Comparison of ENCODE assay signal across 14 cellular contexts in the genomic region with DNA sequence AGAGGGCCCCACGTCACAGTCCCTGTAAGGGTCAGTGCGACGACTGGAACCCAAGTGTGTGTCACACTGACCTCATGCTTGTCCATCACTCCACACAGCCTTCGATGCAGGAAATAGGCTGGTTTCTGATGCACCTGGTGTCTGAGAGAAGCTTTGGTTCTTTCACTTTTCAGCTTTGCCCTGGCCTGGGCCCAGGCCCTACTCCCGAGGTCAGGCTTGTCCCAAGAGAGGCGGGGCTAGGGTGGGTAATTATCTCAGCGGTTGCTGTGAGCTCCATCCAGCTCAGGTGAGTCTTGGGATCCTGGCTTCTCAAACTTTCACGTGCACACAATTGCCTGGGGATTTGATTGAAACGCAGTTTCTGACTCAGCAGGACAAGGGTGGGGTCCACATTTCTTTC. TPM values are rescaled to one million over a fixed set of nuclear protein-coding genes. Genes with fewer than 3 reads are reported as not detected.
DNase-seq lines count a peak whose midpoint lies in the region; FAIRE-seq and TF ChIP-seq lines count a peak whose summit lies in the region.
"Had no signal": no experiment of that assay in that cellular context is flagged by ENCODE, and none has a peak within 500 bp of the region (broad histone marks: within the 10 kb centered on the region; RNA-seq: fewer than 3 reads in every experiment).

No MANE protein-coding gene starts in this region.

- no peaks in the 10 kb centered on the region for H3K23me2 ChIP-seq in H1 (ENCODE audit: low read depth, low read length)

- no peak for FAIRE-seq in H1 (lab: Jason Lieb, UNC)
- FAIRE-seq: A549 had no signal

- no peak overlapping the region for H3K4me2 ChIP-seq in H1 (ENCODE audit: insufficient read depth in 1 of 2, low read depth in 2 of 2, low read length in 2 of 2)
- H3K4me2 ChIP-seq: A549 had no signal

- no peak overlapping the region for H2AFZ ChIP-seq in H1 (ENCODE audit: low read length)

- H3K36me3 ChIP-seq in H1 (ENCODE audit: control insufficient read depth in 2 of 4, insufficient read depth in 4 of 4, low read length in 3 of 4) = no peaks in the 10 kb centered on the region
- H3K36me3 ChIP-seq: BE2C had no signal

- WGBS in H1 (ENCODE audit: extremely low coverage in 1 of 2, insufficient coverage in 1 of 2, insufficient read length in 1 of 2, insufficient replicate concordance in 2 of 2, low coverage in 1 of 2, low lambda C conversion rate in 2 of 2, missing lambda C conversion rate in 1 of 2), 2 experiments = 78% methylated on average over 9 of the region's 9 CpGs; no CpG with 5 or more reads in 1 of the 2 experiments

- DNase-seq in D341Med (ENCODE audit: low spot score) = peak; percentile 9
- peak; percentile 37 for DNase-seq in NCI-H69 (lab: John Stamatoyannopoulos, UW)
- no peak for DNase-seq in H1 (ENCODE audit: low read depth in 1 of 2, low spot score in 2 of 2)
- DNase-seq in NCI-H1436 treated with DMSO at 0.1 percent for 48 hours (lab: John Stamatoyannopoulos, UW) = no peak
- no peak for DNase-seq in activated T-cell treated with anti-CD3 and anti-CD28 coated beads, Interleukin-2, amount 50 U/mL, for 1 hour
- DNase-seq in stimulated activated CD4-positive, alpha-beta T cell treated with anti-CD3 and anti-CD28 coated beads, Interleukin-15, amount 100 ng/mL, for 24 hours = no peak
- DNase-seq: BE2C; CD8-positive, alpha-beta memory T cell; DMS 273 treated with DMSO at 0.1 percent for 48 hours; H7; IMR-90 had no signal

- no peaks in the 10 kb centered on the region for H3K79me2 ChIP-seq in H1 (ENCODE audit: control insufficient read depth in 1 of 2, insufficient read depth in 2 of 2, low read length in 2 of 2)

- no peak overlapping the region for H3K18ac ChIP-seq in H1 (ENCODE audit: extremely low read depth, low read length)

- no peak overlapping the region for H4K91ac ChIP-seq in H1 (replicated peaks; ENCODE audit: insufficient read length, low read length)

- TF ChIP-seq CTCF in H1 (IDR thresholded peaks at IDR 0.05; ENCODE audit: control extremely low read depth in 1 of 3, insufficient read depth in 1 of 3, low read depth in 1 of 3, low read length in 3 of 3) = no peak

- no peak overlapping the region for H3K23ac ChIP-seq in H1 (ENCODE audit: insufficient read length)

- H3K9ac ChIP-seq in H1 (replicated peaks in 1 of 4; ENCODE audit: extremely low read depth in 1 of 4, low read depth in 3 of 4, low read length in 3 of 4) = no peak overlapping the region

- TF ChIP-seq RAD21 in H1 (IDR thresholded peaks at IDR 0.05 in 1 of 2, conservative IDR thresholded peaks at IDR 0.05 in 1 of 2; ENCODE audit: low read depth in 2 of 2, low read length in 2 of 2) = no peak

- no peak overlapping the region for H3K4me3 ChIP-seq in H1 (ENCODE audit: extremely low read depth in 1 of 4, insufficient read depth in 2 of 4, low read depth in 3 of 4, low read length in 4 of 4)
- H3K4me3 ChIP-seq: A549 had no signal

- no peak overlapping the region for H3K56ac ChIP-seq in H1 (replicated peaks; ENCODE audit: insufficient read length, low read depth, low read length)

- no peaks in the 10 kb centered on the region for H3K79me1 ChIP-seq in H1 (ENCODE audit: low read depth, low read length)

- no peak overlapping the region for H2BK120ac ChIP-seq in H1 (replicated peaks; ENCODE audit: low read depth, low read length)

- H3K27me3 ChIP-seq in H1 (replicated peaks in 1 of 4; ENCODE audit: control insufficient read depth in 3 of 4, extremely low read depth in 1 of 4, insufficient read depth in 3 of 4, low read length in 3 of 4) = no peaks in the 10 kb centered on the region
- H3K27me3 ChIP-seq: BE2C had no signal

- CTCF ChIA-PET in H1 (lab: Charles Lee; ENCODE audit: partially characterized antibody) = interaction anchor here (0.6 to 2.0 kb wide), 7 partner anchors 18 to 358 kb away, joined by 3 to 8 read pairs (median 4); no protein-coding TSS in a partner anchor

- no peak overlapping the region for H3K27ac ChIP-seq in H1 (ENCODE audit: low read depth, low read length)
- H3K27ac ChIP-seq: A549 had no signal

- no peak overlapping the region for H2BK5ac ChIP-seq in H1 (ENCODE audit: low read depth, low read length)

- no peak overlapping the region for H3K4ac ChIP-seq in H1 (replicated peaks; ENCODE audit: insufficient read length, low read depth, low read length)

- TF ChIP-seq EP300 in H1 (IDR thresholded peaks at IDR 0.05; ENCODE audit: borderline replicate concordance in 1 of 2, low read depth in 2 of 2, low read length in 2 of 2) = no peak

- H2BK15ac ChIP-seq in H1 (ENCODE audit: low read length) = no peak overlapping the region

- TF ChIP-seq POLR2A in H1 (IDR thresholded peaks at IDR 0.05; ENCODE audit: control extremely low read depth in 1 of 2, low read depth in 2 of 2, low read length in 2 of 2) = no peak

- POLR2A ChIA-PET in H1 (lab: Charles Lee; ENCODE audit: partially characterized antibody) = interaction anchor here (1.0 kb wide), 1 partner anchor 8 kb away, joined by 3 read pairs; no protein-coding TSS in a partner anchor

- H4K8ac ChIP-seq in H1 (ENCODE audit: extremely low read depth, insufficient read depth, low read length) = no peak overlapping the region

- no peaks in the 10 kb centered on the region for H3K9me3 ChIP-seq in H1 (ENCODE audit: insufficient read depth in 2 of 2, low read depth in 1 of 2, low read length in 1 of 2)
- H3K9me3 ChIP-seq: A549, BE2C had no signal

- H2BK20ac ChIP-seq in H1 (ENCODE audit: low read length) = no peak overlapping the region

- no peaks in the 10 kb centered on the region for H3K4me1 ChIP-seq in H1 (replicated peaks in 1 of 4; ENCODE audit: control insufficient read depth in 3 of 4, insufficient read depth in 4 of 4, low read length in 3 of 4)
- H3K4me1 ChIP-seq: A549 had no signal

- H4K20me1 ChIP-seq in H1 (replicated peaks in 1 of 2; ENCODE audit: control insufficient read depth in 1 of 2, insufficient read depth in 2 of 2, low read length in 2 of 2) = no peaks in the 10 kb centered on the region

- no peak overlapping the region for H2AK5ac ChIP-seq in H1 (ENCODE audit: low read depth, low read length)

- no peak overlapping the region for H4K5ac ChIP-seq in H1 (ENCODE audit: insufficient read length, low read depth, low read length)

- no peak overlapping the region for H3K14ac ChIP-seq in H1 (ENCODE audit: insufficient read length)

- 0 out of 2 replicates have a peak overlapping the region, but pooled peaks have one; percentile 63 for H2BK12ac ChIP-seq in H1 (ENCODE audit: low read depth, low read length)

TF ChIP-seq in H1, 55 proteins besides CTCF, POLR2A, EP300 and RAD21:
- TF ChIP-seq YY1 (IDR thresholded peaks at IDR 0.05; ENCODE audit: low read depth, low read length) (no peak), RBBP5 (IDR thresholded peaks at IDR 0.05; ENCODE audit: borderline replicate concordance, low read depth, low read length) (no peak)
TF ChIP-seq in H1: peak in this region for 0.

RNA-seq across cellular contexts. Expression of a gene that starts 19.6 kb away (rescaled TPM):
- total RNA-seq in H1 (2021; fragmentation: NEBNext Ultra II Directional; extraction: Animal tissue kit (Norgen Biotek cat#: 25700)) = 2.4 and 2.6 TPM in 2 replicates
- 4.1 and 4.5 TPM in 2 replicates for polyA plus RNA-seq in H1 (2011; rRNA removed)
- 2.2 TPM for polyA plus RNA-seq in H1 (2011; cell fraction: cytosol; rRNA removed)
- 2.7 TPM for polyA plus RNA-seq in H1 (2011; cell fraction: nucleus; rRNA removed)
- polyA plus RNA-seq in H1 (2012, experiment 1 of 2) = 2.0 to 3.4 TPM (median 3.1 TPM) in 4 replicates
- 3.1 TPM for polyA plus RNA-seq in H1 (2012, experiment 2 of 2)
- 3.2 TPM for polyA plus RNA-seq in H1 (2013, experiment 1 of 2)
- polyA plus RNA-seq in H1 (2013, experiment 2 of 2) = 3.4 TPM
- 5.1 and 6.1 TPM in 2 replicates for polyA minus RNA-seq in H1 (2011; rRNA and poly(A)+ RNA removed)
- 2.1 TPM for polyA minus RNA-seq in H1 (2011; cell fraction: cytosol; rRNA and poly(A)+ RNA removed)
- 1.5 TPM for polyA minus RNA-seq in H1 (2011; cell fraction: nucleus; rRNA and poly(A)+ RNA removed)
- total RNA-seq: CD8-positive, alpha-beta memory T cell; HT-29; IMR-90 had no signal
- polyA plus RNA-seq: AG04450; CD8-positive, alpha-beta memory T cell; IMR-90 had no signal

RNA-seq across cellular contexts. Expression of a gene that starts 39.8 kb away (rescaled TPM):
- total RNA-seq in H1 (2021; fragmentation: NEBNext Ultra II Directional; extraction: Animal tissue kit (Norgen Biotek cat#: 25700)) = 2.1 TPM in 2 replicates
- 4.4 and 4.7 TPM in 2 replicates for polyA plus RNA-seq in H1 (2011; rRNA removed)
- 2.9 TPM for polyA plus RNA-seq in H1 (2011; cell fraction: cytosol; rRNA removed)
- polyA plus RNA-seq in H1 (2011; cell fraction: nucleus; rRNA removed) = 7.5 TPM
- 3.1 to 4.5 TPM (median 4.0 TPM) in 4 replicates for polyA plus RNA-seq in H1 (2012, experiment 1 of 2)
- polyA plus RNA-seq in H1 (2012, experiment 2 of 2) = 1.4 TPM
- polyA plus RNA-seq in H1 (2013, experiment 1 of 2) = 4.5 TPM
- 5.5 TPM for polyA plus RNA-seq in H1 (2013, experiment 2 of 2)
- polyA minus RNA-seq in H1 (2011; rRNA and poly(A)+ RNA removed) = 5.1 and 6.5 TPM in 2 replicates
- 3.2 TPM for polyA minus RNA-seq in H1 (2011; cell fraction: cytosol; rRNA and poly(A)+ RNA removed)
- polyA minus RNA-seq in H1 (2011; cell fraction: nucleus; rRNA and poly(A)+ RNA removed) = 4.7 TPM
- total RNA-seq: CD8-positive, alpha-beta memory T cell; HT-29; IMR-90 had no signal
- polyA plus RNA-seq: AG04450; CD8-positive, alpha-beta memory T cell; IMR-90 had no signal

Comparison
In these comparisons a context has a peak if more than half of its experiments do, and no peak if none do; other contexts are left out.
1. DNase-seq: peak in D341Med (single experiment) and NCI-H69 (single experiment); none in H1 (0 of 2), NCI-H1436 treated with DMSO at 0.1 percent for 48 hours (single experiment), activated T-cell treated with anti-CD3 and anti-CD28 coated beads, Interleukin-2, amount 50 U/mL, for 1 hour (single experiment) and stimulated activated CD4-positive, alpha-beta T cell treated with anti-CD3 and anti-CD28 coated beads, Interleukin-15, amount 100 ng/mL, for 24 hours (single experiment).